In the genomic region with DNA sequence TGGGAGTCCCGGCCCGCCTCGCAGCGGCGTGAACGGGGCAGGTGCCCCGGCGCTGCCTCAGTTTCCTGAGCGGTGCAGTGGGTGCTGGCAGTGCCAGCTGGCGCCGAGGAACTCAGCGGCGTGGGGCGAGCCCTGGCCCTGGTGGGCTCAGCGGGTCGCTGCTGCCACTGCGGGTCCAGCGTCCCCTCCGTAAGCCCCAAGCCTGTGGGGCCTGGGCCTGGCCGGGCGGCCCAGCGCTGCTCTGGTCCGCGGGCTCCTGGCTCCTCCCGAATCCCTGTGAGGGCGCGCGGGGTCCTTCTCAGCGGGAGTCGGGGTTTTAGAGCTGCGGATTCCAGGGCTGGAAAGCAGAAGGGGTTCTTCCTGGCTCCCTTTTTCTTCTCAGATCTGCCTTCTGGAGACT, we compare ENCODE assay signal across 8 cellular contexts. TPM values are rescaled to one million over a fixed set of nuclear protein-coding genes. Genes with fewer than 3 reads are reported as not detected.
A peak's percentile ranks its signal among the peaks of the same experiment; 100 is the strongest.
DNase-seq lines count a peak whose midpoint lies in the region; ATAC-seq, FAIRE-seq and TF ChIP-seq lines count a peak whose summit lies in the region.
"Not testable (repeated sequence)": the region's sequence is repeated elsewhere in the genome, so short reads cannot be mapped to it uniquely, and the experiment has no call there.

No MANE protein-coding gene starts in this region.

- CTCF ChIA-PET in activated CD4-positive, alpha-beta T cell treated with anti-CD3 and anti-CD28 coated beads for 36 hours (lab: Charles Lee) = not testable (repeated sequence)

- intact Hi-C loops in activated CD4-positive, alpha-beta T cell treated with anti-CD3 and anti-CD28 coated beads for 36 hours (cut with DNase I, micrococcal nuclease); right cardiac atrium (cut with DNase I): not testable (repeated sequence)

- TF ChIP-seq CTCF in 22Rv1 (IDR thresholded peaks at IDR 0.05) = not testable (repeated sequence)

- not testable (repeated sequence) for H3K27ac Mint-ChIP-seq in activated CD4-positive, alpha-beta T cell treated with anti-CD3 and anti-CD28 coated beads for 36 hours; naive B cell

- H3K4me3 Mint-ChIP-seq in activated CD4-positive, alpha-beta T cell treated with anti-CD3 and anti-CD28 coated beads for 36 hours = peak overlapping the region; percentile 79
- peak overlapping the region in 5 of 8 donors; percentile 20 to 92 (median 91) for H3K4me3 Mint-ChIP-seq in naive B cell

- peak overlapping the region; percentile 70; the same call in 1 of the 2 replicates for H3K27ac ChIP-seq in 22Rv1
- H3K27ac ChIP-seq in HUES64 (ENCODE audit: low read depth, low read length); ectodermal cell (ENCODE audit: insufficient read depth, low read depth, low read length, poor library complexity, severe bottlenecking); right cardiac atrium (ENCODE audit: low read length); small intestine (ENCODE audit: low read depth in 1 of 2, low read length in 1 of 2): not testable (repeated sequence)

- H3K36me3 ChIP-seq in HUES64 (ENCODE audit: insufficient read depth, low read length) = peaks cover 22% of the 10 kb centered on the region
- not testable (repeated sequence) for H3K36me3 ChIP-seq in ectodermal cell (ENCODE audit: control insufficient read depth, insufficient read depth, low read length); small intestine (ENCODE audit: control insufficient read depth in 2 of 2, insufficient read depth in 2 of 2, low read length in 2 of 2)

- H3K4me3 ChIP-seq in HUES64 (ENCODE audit: low read length) (peak overlapping the region; percentile 72), ectodermal cell (ENCODE audit: insufficient read depth, low read depth, low read length) (peak overlapping the region; percentile 71), right cardiac atrium (ENCODE audit: low read length) (peak overlapping the region; percentile 72), small intestine (ENCODE audit: low read depth in 1 of 2, low read length in 2 of 2) (peak overlapping the region; percentile 75 to 94)

- H3K4me1 Mint-ChIP-seq in activated CD4-positive, alpha-beta T cell treated with anti-CD3 and anti-CD28 coated beads for 36 hours = peaks cover 24% of the 10 kb centered on the region
- H3K4me1 Mint-ChIP-seq in naive B cell = peaks cover 12 to 27% (median 23%) of the 10 kb centered on the region in 3 donors

- not testable (repeated sequence) for H3K4me1 ChIP-seq in HUES64 (ENCODE audit: insufficient read depth, low read length); ectodermal cell (ENCODE audit: control insufficient read depth, insufficient read depth, low read length); right cardiac atrium (ENCODE audit: control insufficient read depth, insufficient read depth, low read length); small intestine (ENCODE audit: control insufficient read depth in 2 of 2, insufficient read depth in 1 of 2, low read depth in 1 of 2, low read length in 1 of 2)

- not testable (repeated sequence) for H3K9me3 ChIP-seq in HUES64 (ENCODE audit: insufficient read depth, low read depth, low read length); ectodermal cell (ENCODE audit: control insufficient read depth, low read length); right cardiac atrium (ENCODE audit: control insufficient read depth, low read length); small intestine (ENCODE audit: control insufficient read depth, low read depth)

- H3K9ac ChIP-seq in HUES64 (ENCODE audit: low read depth, low read length) = peak overlapping the region; percentile 76

- FAIRE-seq in small intestine (lab: Jason Lieb, UNC) = not testable (repeated sequence)

- not testable (repeated sequence) for H3K9me3 Mint-ChIP-seq in activated CD4-positive, alpha-beta T cell treated with anti-CD3 and anti-CD28 coated beads for 36 hours (ENCODE audit: low read depth); naive B cell

- no CpG with 5 or more reads among the region's 31 CpGs for WGBS in HUES64
- WGBS in ectodermal cell, 2 experiments = 0 to 4% methylated on average over 3 to 10 of the region's 31 CpGs
- 10% methylated on average over 7 of the region's 31 CpGs for WGBS in right cardiac atrium
- WGBS in small intestine, 3 donors = 0 to 5% methylated on average over 3 to 15 of the region's 31 CpGs; no CpG with 5 or more reads in 1 of the 3 donors

- DNase-seq in activated CD4-positive, alpha-beta T cell treated with anti-CD3 and anti-CD28 coated beads for 36 hours; right cardiac atrium; naive B cell; small intestine: not testable (repeated sequence)

- POLR2A ChIA-PET in activated CD4-positive, alpha-beta T cell treated with anti-CD3 and anti-CD28 coated beads for 36 hours (lab: Charles Lee) = not testable (repeated sequence)

- H3K27me3 Mint-ChIP-seq in activated CD4-positive, alpha-beta T cell treated with anti-CD3 and anti-CD28 coated beads for 36 hours; naive B cell: not testable (repeated sequence)

- peaks cover 25% of the 10 kb centered on the region for H3K36me3 Mint-ChIP-seq in activated CD4-positive, alpha-beta T cell treated with anti-CD3 and anti-CD28 coated beads for 36 hours (ENCODE audit: low read depth)
- not testable (repeated sequence) for H3K36me3 Mint-ChIP-seq in naive B cell

- ATAC-seq in GM18907 (IDR thresholded peaks at IDR 0.05; ENCODE audit: unreplicated experiment) (peak; percentile 4), right cardiac atrium (peak; percentile 4 to 17)
- not testable (repeated sequence) for ATAC-seq in activated CD4-positive, alpha-beta T cell treated with anti-CD3 and anti-CD28 coated beads for 36 hours; naive B cell (ENCODE audit: low read depth in 2 of 2)

- not testable (repeated sequence) for H3K27me3 ChIP-seq in HUES64 (ENCODE audit: insufficient read depth, low read length); ectodermal cell (ENCODE audit: control insufficient read depth, insufficient read depth, low read length, poor library complexity, severe bottlenecking); right cardiac atrium (ENCODE audit: control insufficient read depth, insufficient read depth); small intestine (ENCODE audit: control insufficient read depth in 2 of 2, insufficient read depth in 2 of 2, low read length in 2 of 2)

RNA-seq across cellular contexts. Expression of a gene that starts 0.9 kb away (rescaled TPM):
- polyA plus RNA-seq in HUES64 (2013, experiment 1 of 2) = 6.1 TPM
- 8.2 TPM for polyA plus RNA-seq in HUES64 (2013, experiment 2 of 2)
- total RNA-seq in activated CD4-positive, alpha-beta T cell treated with anti-CD3 and anti-CD28 coated beads for 36 hours = 10 to 100 TPM; 10.8 to 11.9 TPM
- 19.4 TPM for polyA plus RNA-seq in ectodermal cell (2013, experiment 1 of 4)
- polyA plus RNA-seq in ectodermal cell (2013, experiment 2 of 4) = 18.1 TPM
- polyA plus RNA-seq in ectodermal cell (2013, experiment 3 of 4) = 19.8 TPM
- 19.5 TPM for polyA plus RNA-seq in ectodermal cell (2013, experiment 4 of 4)
- 1 to 10 TPM; 7.4 to 9.3 (median 8.8) TPM for total RNA-seq in right cardiac atrium
- polyA plus RNA-seq in right cardiac atrium (4.1 TPM), naive B cell (ENCODE audit: low read depth in 6 of 6) (1 to 10 TPM; 2.3 to 9.0 (median 5.5) TPM), small intestine (1 to 10 TPM; 4.4 to 7.0 (median 5.6) TPM)

RNA-seq across cellular contexts. Expression of a gene that starts 35.1 kb away (rescaled TPM):
- 0.55 TPM for polyA plus RNA-seq in HUES64 (2013, experiment 1 of 2)
- polyA plus RNA-seq in HUES64 (2013, experiment 2 of 2) = 1.1 TPM
- total RNA-seq in activated CD4-positive, alpha-beta T cell treated with anti-CD3 and anti-CD28 coated beads for 36 hours = under 1 TPM; 0.37 to 0.85 TPM
- polyA plus RNA-seq in ectodermal cell (2013, experiment 1 of 4) = 3.8 TPM
- 6.2 TPM for polyA plus RNA-seq in ectodermal cell (2013, experiment 2 of 4)
- 5.0 TPM for polyA plus RNA-seq in ectodermal cell (2013, experiment 3 of 4)
- polyA plus RNA-seq in ectodermal cell (2013, experiment 4 of 4) = 5.8 TPM
- 1 to 10 TPM in 3 of 4 donors, under 1 TPM in 1; 0.91 to 1.5 (median 1.2) TPM for total RNA-seq in right cardiac atrium
- polyA plus RNA-seq in right cardiac atrium (0.86 TPM), naive B cell (ENCODE audit: low read depth in 6 of 6) (1 to 10 TPM in 5 of 6 donors, under 1 TPM in 1; 0.71 to 3.5 (median 1.9) TPM), small intestine (under 1 TPM; 0.22 to 0.70 (median 0.27) TPM)
